ENCODE assay signal across 39 cellular contexts in genomic region chr16:56463153-56463552, GRCh38.
"Had no signal": no experiment of that assay in that cellular context is flagged by ENCODE, and none has a peak within 500 bp of the region (broad histone marks: within the 10 kb centered on the region; RNA-seq: fewer than 3 reads in every experiment).

No MANE protein-coding gene starts in this region.

- H3K9me3 Mint-ChIP-seq: activated naive CD4-positive, alpha-beta T cell treated with anti-CD3 and anti-CD28 coated beads for 36 hours; activated naive CD4-positive, alpha-beta T cell treated with anti-CD3 and anti-CD28 coated beads, Interleukin-2, amount 10 ng/mL, durations not matched to agents 7 days and 5 days; activated naive CD4-positive, alpha-beta T cell treated with anti-CD3 and anti-CD28 coated beads, Interleukin-2, amount 50 U/mL, for 24 hours; activated naive CD4-positive, alpha-beta T cell treated with anti-CD3 and anti-CD28 coated beads, Interleukin-2, amount 50 U/mL, for 72 hours; activated naive CD8-positive, alpha-beta T cell treated with anti-CD3 and anti-CD28 coated beads for 36 hours; activated naive CD8-positive, alpha-beta T cell treated with anti-CD3 and anti-CD28 coated beads, Interleukin-2, amount 10 ng/mL, durations not matched to agents 7 days and 5 days; activated naive CD8-positive, alpha-beta T cell treated with anti-CD3 and anti-CD28 coated beads, Interleukin-2, amount 50 U/mL, for 24 hours; activated T-cell treated with anti-CD3 and anti-CD28 coated beads, Interleukin-2, amount 50 U/mL, for 4 hours; activated T-cell treated with anti-CD3 and anti-CD28 coated beads, Interleukin-2, amount 50 U/mL, for 72 hours; activated T-helper 1 cell treated with anti-CD3 and anti-CD28 coated beads, Interleukin-12 subunit alpha, Interleukin-12 subunit beta, Interleukin-2, Interleukin-4 antibody, amounts not matched to agents 30 ng/mL and 10 ng/mL and 1 ng/mL, durations not matched to agents 14 hours and 24 hours and 36 hours; activated T-helper 17 cell treated with anti-CD3 and anti-CD28 coated beads, Interleukin-2, amount 50 U/mL, for 72 hours; activated T-helper 2 cell treated with anti-CD3 and anti-CD28 coated beads, Interferon-gamma antibody, Interleukin-2, Interleukin-4, amounts not matched to agents 10 μg/mL and 5 μg/mL and 100 μg/mL, durations not matched to agents 14 hours and 24 hours and 36 hours; brain; central memory CD8-positive, alpha-beta T cell had no signal

- H3K27ac Mint-ChIP-seq: activated naive CD4-positive, alpha-beta T cell treated with anti-CD3 and anti-CD28 coated beads for 36 hours; activated naive CD4-positive, alpha-beta T cell treated with anti-CD3 and anti-CD28 coated beads, Interleukin-2, amount 10 ng/mL, durations not matched to agents 7 days and 5 days; activated naive CD4-positive, alpha-beta T cell treated with anti-CD3 and anti-CD28 coated beads, Interleukin-2, amount 50 U/mL, for 24 hours; activated naive CD8-positive, alpha-beta T cell treated with anti-CD3 and anti-CD28 coated beads for 36 hours; activated naive CD8-positive, alpha-beta T cell treated with anti-CD3 and anti-CD28 coated beads, Interleukin-2, amount 10 ng/mL, durations not matched to agents 7 days and 5 days; activated naive CD8-positive, alpha-beta T cell treated with anti-CD3 and anti-CD28 coated beads, Interleukin-2, amount 50 U/mL, for 24 hours; activated T-helper 2 cell treated with anti-CD3 and anti-CD28 coated beads, Interferon-gamma antibody, Interleukin-2, Interleukin-4, amounts not matched to agents 10 μg/mL and 5 μg/mL and 100 μg/mL, durations not matched to agents 14 hours and 24 hours and 36 hours had no signal

- FAIRE-seq: astrocyte, bronchial epithelial cell, colon had no signal

- H3K27me3 Mint-ChIP-seq: activated naive CD4-positive, alpha-beta T cell treated with anti-CD3 and anti-CD28 coated beads, Interleukin-2, amount 10 ng/mL, durations not matched to agents 7 days and 5 days; activated naive CD4-positive, alpha-beta T cell treated with anti-CD3 and anti-CD28 coated beads, Interleukin-2, amount 50 U/mL, for 24 hours; activated naive CD8-positive, alpha-beta T cell; activated naive CD8-positive, alpha-beta T cell treated with anti-CD3 and anti-CD28 coated beads for 36 hours; activated naive CD8-positive, alpha-beta T cell treated with anti-CD3 and anti-CD28 coated beads, Interleukin-2, amount 10 ng/mL, durations not matched to agents 7 days and 5 days; activated naive CD8-positive, alpha-beta T cell treated with anti-CD3 and anti-CD28 coated beads, Interleukin-2, amount 50 U/mL, for 24 hours; activated T-helper 17 cell treated with anti-CD3 and anti-CD28 coated beads, Interleukin-2, amount 50 U/mL, for 72 hours; brain; central memory CD8-positive, alpha-beta T cell had no signal

- H3K27me3 ChIP-seq: adrenal gland, ascending aorta, body of pancreas, brain microvascular endothelial cell, breast epithelium, cardiac muscle cell had no signal

- DNase-seq: activated effector memory CD4-positive, alpha-beta T cell treated with anti-CD3 and anti-CD28 coated beads, Interleukin-2, amount 50 U/mL, for 16 hours; activated effector memory CD4-positive, alpha-beta T cell treated with Interleukin-2 at 50 U/mL for 16 hours; activated gamma-delta T cell; activated gamma-delta T cell treated with Interleukin-2 at 50 U/mL for 16 hours; activated naive CD4-positive, alpha-beta T cell; activated naive CD4-positive, alpha-beta T cell treated with anti-CD3 and anti-CD28 coated beads for 36 hours; activated naive CD4-positive, alpha-beta T cell treated with anti-CD3 and anti-CD28 coated beads, Interleukin-2, amount 10 ng/mL, durations not matched to agents 7 days and 5 days; activated naive CD4-positive, alpha-beta T cell treated with anti-CD3 and anti-CD28 coated beads, Interleukin-2, amount 50 U/mL, for 16 hours; activated naive CD4-positive, alpha-beta T cell treated with Interleukin-2 at 50 U/mL for 16 hours; activated naive CD8-positive, alpha-beta T cell treated with anti-CD3 and anti-CD28 coated beads for 36 hours; activated naive CD8-positive, alpha-beta T cell treated with anti-CD3 and anti-CD28 coated beads, Interleukin-2, amount 10 ng/mL, durations not matched to agents 7 days and 5 days; activated naive CD8-positive, alpha-beta T cell treated with anti-CD3 and anti-CD28 coated beads, Interleukin-2, amount 50 U/mL, for 24 hours; activated T-cell treated with anti-CD3 and anti-CD28 coated beads, Interleukin-2, amount 50 U/mL, for 4 hours; activated T-cell treated with anti-CD3 and anti-CD28 coated beads, Interleukin-2, amount 50 U/mL, for 48 hours; activated T-cell treated with anti-CD3 and anti-CD28 coated beads, Interleukin-2, amount 50 U/mL, for 72 hours; adrenal gland; amniotic stem cell; amygdala; anterior cingulate cortex; aorta; body of pancreas; brain microvascular endothelial cell; caudate nucleus; central memory CD4-positive, alpha-beta T cell; cerebellar nuclear complex had no signal

- H3K4me1 ChIP-seq: ascending aorta, body of pancreas, breast epithelium had no signal

- H3K9me3 ChIP-seq: adrenal gland, ascending aorta, body of pancreas, breast epithelium had no signal

- H3K4me3 ChIP-seq: adrenal gland, ascending aorta, body of pancreas, breast epithelium, cardiac muscle cell had no signal

- H3K4me1 Mint-ChIP-seq: activated naive CD4-positive, alpha-beta T cell treated with anti-CD3 and anti-CD28 coated beads, Interleukin-2, amount 10 ng/mL, durations not matched to agents 7 days and 5 days; activated naive CD8-positive, alpha-beta T cell treated with anti-CD3 and anti-CD28 coated beads for 36 hours; activated naive CD8-positive, alpha-beta T cell treated with anti-CD3 and anti-CD28 coated beads, Interleukin-2, amount 10 ng/mL, durations not matched to agents 7 days and 5 days; activated naive CD8-positive, alpha-beta T cell treated with anti-CD3 and anti-CD28 coated beads, Interleukin-2, amount 50 U/mL, for 24 hours; activated T-helper 17 cell treated with anti-CD3 and anti-CD28 coated beads, Interleukin-2, amount 50 U/mL, for 72 hours had no signal

- ATAC-seq: activated naive CD4-positive, alpha-beta T cell treated with anti-CD3 and anti-CD28 coated beads, Interleukin-2, amount 50 U/mL, for 72 hours; activated naive CD8-positive, alpha-beta T cell treated with anti-CD3 and anti-CD28 coated beads, Interleukin-2, amount 50 U/mL, for 24 hours; activated T-cell treated with anti-CD3 and anti-CD28 coated beads, Interleukin-2, amount 50 U/mL, for 4 hours; activated T-cell treated with anti-CD3 and anti-CD28 coated beads, Interleukin-2, amount 50 U/mL, for 72 hours; activated T-helper 17 cell treated with anti-CD3 and anti-CD28 coated beads, Interleukin-2, amount 50 U/mL, for 72 hours; body of pancreas had no signal

- H3K27ac ChIP-seq: adrenal gland, ascending aorta, body of pancreas, brain microvascular endothelial cell, breast epithelium, cardiac muscle cell had no signal

- H3K36me3 ChIP-seq: breast epithelium had no signal

- H3K4me3 Mint-ChIP-seq: activated naive CD4-positive, alpha-beta T cell treated with anti-CD3 and anti-CD28 coated beads for 36 hours; activated naive CD4-positive, alpha-beta T cell treated with anti-CD3 and anti-CD28 coated beads, Interleukin-2, amount 10 ng/mL, durations not matched to agents 7 days and 5 days; activated naive CD4-positive, alpha-beta T cell treated with anti-CD3 and anti-CD28 coated beads, Interleukin-2, amount 50 U/mL, for 24 hours; activated naive CD8-positive, alpha-beta T cell; activated naive CD8-positive, alpha-beta T cell treated with anti-CD3 and anti-CD28 coated beads for 36 hours; activated naive CD8-positive, alpha-beta T cell treated with anti-CD3 and anti-CD28 coated beads, Interleukin-2, amount 10 ng/mL, durations not matched to agents 7 days and 5 days; activated naive CD8-positive, alpha-beta T cell treated with anti-CD3 and anti-CD28 coated beads, Interleukin-2, amount 50 U/mL, for 24 hours; activated T-cell treated with anti-CD3 and anti-CD28 coated beads, Interleukin-2, amount 50 U/mL, for 4 hours; activated T-cell treated with anti-CD3 and anti-CD28 coated beads, Interleukin-2, amount 50 U/mL, for 72 hours; activated T-helper 1 cell treated with anti-CD3 and anti-CD28 coated beads, Interleukin-12 subunit alpha, Interleukin-12 subunit beta, Interleukin-2, Interleukin-4 antibody, amounts not matched to agents 30 ng/mL and 10 ng/mL and 1 ng/mL, durations not matched to agents 14 hours and 24 hours and 36 hours; activated T-helper 17 cell treated with anti-CD3 and anti-CD28 coated beads, Interleukin-2, amount 50 U/mL, for 72 hours; brain; central memory CD8-positive, alpha-beta T cell had no signal
